Comparison of ENCODE assay signal across 1 cellular context in the genomic region with DNA sequence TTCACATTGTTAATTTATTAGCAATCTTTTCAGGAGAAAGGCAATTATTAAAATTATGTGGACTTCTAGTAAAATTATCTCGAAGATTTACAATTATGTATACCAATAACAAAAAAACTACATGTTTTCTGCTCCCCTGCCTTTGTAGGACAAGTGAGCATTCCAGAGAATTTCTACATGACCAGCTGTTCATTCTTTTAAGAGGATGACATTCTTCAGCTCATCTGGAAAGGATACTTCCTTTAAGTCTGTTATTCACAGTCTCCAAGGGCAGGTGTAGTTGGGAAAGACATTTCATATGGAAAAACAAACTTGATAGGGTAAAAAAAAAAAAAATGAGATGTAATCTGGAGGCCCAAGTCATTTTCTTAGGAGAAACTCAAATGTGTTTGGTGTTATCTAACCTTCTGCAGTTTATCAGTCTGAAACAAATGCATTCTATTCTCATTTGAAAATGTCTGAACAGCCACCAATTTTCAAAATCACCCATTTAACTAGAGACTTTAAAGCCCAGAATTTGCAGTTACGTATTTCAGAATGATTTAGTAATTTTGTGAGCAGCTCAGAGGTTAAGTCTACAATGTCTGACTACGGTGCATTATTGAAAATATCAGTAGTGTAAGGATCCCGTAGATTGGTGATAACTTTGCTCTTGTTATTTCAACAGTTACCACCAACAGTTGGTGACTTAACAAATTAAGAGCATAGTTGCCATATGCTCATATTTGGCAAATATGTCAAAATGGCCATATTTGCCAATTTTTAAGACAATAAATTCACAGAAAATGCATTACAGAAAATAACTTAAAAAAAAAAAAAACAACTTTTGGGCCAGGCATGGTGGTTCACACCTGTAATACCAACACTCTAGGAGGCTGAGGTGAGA.
TF ChIP-seq lines count a peak whose summit lies in the region.

No MANE protein-coding gene starts in this region.

TF ChIP-seq in neural cell, 6 proteins besides CTCF, POLR2A, EP300 and RAD21 (continued from another document):
- TF ChIP-seq, protein P1, sequence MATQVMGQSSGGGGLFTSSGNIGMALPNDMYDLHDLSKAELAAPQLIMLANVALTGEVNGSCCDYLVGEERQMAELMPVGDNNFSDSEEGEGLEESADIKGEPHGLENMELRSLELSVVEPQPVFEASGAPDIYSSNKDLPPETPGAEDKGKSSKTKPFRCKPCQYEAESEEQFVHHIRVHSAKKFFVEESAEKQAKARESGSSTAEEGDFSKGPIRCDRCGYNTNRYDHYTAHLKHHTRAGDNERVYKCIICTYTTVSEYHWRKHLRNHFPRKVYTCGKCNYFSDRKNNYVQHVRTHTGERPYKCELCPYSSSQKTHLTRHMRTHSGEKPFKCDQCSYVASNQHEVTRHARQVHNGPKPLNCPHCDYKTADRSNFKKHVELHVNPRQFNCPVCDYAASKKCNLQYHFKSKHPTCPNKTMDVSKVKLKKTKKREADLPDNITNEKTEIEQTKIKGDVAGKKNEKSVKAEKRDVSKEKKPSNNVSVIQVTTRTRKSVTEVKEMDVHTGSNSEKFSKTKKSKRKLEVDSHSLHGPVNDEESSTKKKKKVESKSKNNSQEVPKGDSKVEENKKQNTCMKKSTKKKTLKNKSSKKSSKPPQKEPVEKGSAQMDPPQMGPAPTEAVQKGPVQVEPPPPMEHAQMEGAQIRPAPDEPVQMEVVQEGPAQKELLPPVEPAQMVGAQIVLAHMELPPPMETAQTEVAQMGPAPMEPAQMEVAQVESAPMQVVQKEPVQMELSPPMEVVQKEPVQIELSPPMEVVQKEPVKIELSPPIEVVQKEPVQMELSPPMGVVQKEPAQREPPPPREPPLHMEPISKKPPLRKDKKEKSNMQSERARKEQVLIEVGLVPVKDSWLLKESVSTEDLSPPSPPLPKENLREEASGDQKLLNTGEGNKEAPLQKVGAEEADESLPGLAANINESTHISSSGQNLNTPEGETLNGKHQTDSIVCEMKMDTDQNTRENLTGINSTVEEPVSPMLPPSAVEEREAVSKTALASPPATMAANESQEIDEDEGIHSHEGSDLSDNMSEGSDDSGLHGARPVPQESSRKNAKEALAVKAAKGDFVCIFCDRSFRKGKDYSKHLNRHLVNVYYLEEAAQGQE (IDR thresholded peaks at IDR 0.05; ENCODE audit: borderline replicate concordance), result no peak
- TF ChIP-seq SMC3 (conservative IDR thresholded peaks at IDR 0.05; ENCODE audit: poor library complexity) (no peak), EZH2 (IDR thresholded peaks at IDR 0.05; ENCODE audit: borderline replicate concordance, insufficient read depth, low read length, poor library complexity, severe bottlenecking) (no peak), TAF1 (IDR thresholded peaks at IDR 0.05; ENCODE audit: low read depth) (no peak)
